Comparison of ENCODE assay signal across 9 cellular contexts in genomic region chr3:27360113-27361078, GRCh38. TPM values are rescaled to one million over a fixed set of nuclear protein-coding genes. Genes with fewer than 3 reads are reported as not detected.
A peak's percentile ranks its signal among the peaks of the same experiment; 100 is the strongest.
DNase-seq lines count a peak whose midpoint lies in the region; ATAC-seq and TF ChIP-seq lines count a peak whose summit lies in the region.
"Had no signal": no experiment of that assay in that cellular context is flagged by ENCODE, and none has a peak within 500 bp of the region (broad histone marks: within the 10 kb centered on the region; RNA-seq: fewer than 3 reads in every experiment).

No MANE protein-coding gene starts in this region.

- H3K27ac ChIP-seq in DND-41 (ENCODE audit: low read length): peak overlapping the region; percentile 92

- no peak for ATAC-seq in DND-41 (ENCODE audit: insufficient read depth, low read depth)
- peak; percentile 54 for ATAC-seq in HG02588 (IDR thresholded peaks at IDR 0.05; ENCODE audit: unreplicated experiment)
- peak; percentile 47 for ATAC-seq in esophagus mucosa
- ATAC-seq: HCT116 had no signal

- peak overlapping the region; percentile 79 for H2AFZ ChIP-seq in DND-41 (ENCODE audit: low read depth, low read length)

- no peak for TF ChIP-seq CTCF in DND-41 (IDR thresholded peaks at IDR 0.05; ENCODE audit: borderline replicate concordance, extremely low read depth, low read length, poor library complexity, severe bottlenecking)

- no peak overlapping the region for H3K4me3 ChIP-seq in DND-41 (ENCODE audit: low read depth in 1 of 2, low read length in 2 of 2)

- H3K27me3 ChIP-seq in DND-41 (ENCODE audit: insufficient read depth, low read length, poor library complexity): no peaks in the 10 kb centered on the region

- no peaks in the 10 kb centered on the region for H3K79me2 ChIP-seq in DND-41 (ENCODE audit: insufficient read depth, low read length)

- H3K4me1 ChIP-seq in DND-41 (ENCODE audit: insufficient read depth, low read length): peaks cover 27% of the 10 kb centered on the region

- DNase-seq in DND-41 (no peak), NCI-H2081 treated with DMSO at 0.1 percent for 48 hours (lab: John Stamatoyannopoulos, UW) (peak; percentile 50), activated T-cell treated with anti-CD3 and anti-CD28 coated beads for 4 hours (no peak), NCI-H1436 (lab: John Stamatoyannopoulos, UW) (no peak), globus pallidus (ENCODE audit: low spot score) (no peak), NCI-H2196 (lab: John Stamatoyannopoulos, UW; ENCODE audit: unreplicated experiment) (no peak)

- no peaks in the 10 kb centered on the region for H4K20me1 ChIP-seq in DND-41 (ENCODE audit: insufficient read depth, low read length)

- H3K9ac ChIP-seq in DND-41 (ENCODE audit: low read depth, low read length): peak overlapping the region; percentile 51

- H3K4me2 ChIP-seq in DND-41 (ENCODE audit: insufficient read depth, low read length): no peak overlapping the region

- H3K36me3 ChIP-seq in DND-41 (ENCODE audit: insufficient read depth, low read length): no peaks in the 10 kb centered on the region

- H3K9me3 ChIP-seq in DND-41 (ENCODE audit: insufficient read depth, low read length, severe bottlenecking): no peaks in the 10 kb centered on the region

RNA-seq across cellular contexts. Expression of gene NEK10, which starts 8.8 kb away (rescaled TPM):
- total RNA-seq in esophagus mucosa: 0.40 TPM
